11 cellular contexts compared by ENCODE assay signal in the genomic region with DNA sequence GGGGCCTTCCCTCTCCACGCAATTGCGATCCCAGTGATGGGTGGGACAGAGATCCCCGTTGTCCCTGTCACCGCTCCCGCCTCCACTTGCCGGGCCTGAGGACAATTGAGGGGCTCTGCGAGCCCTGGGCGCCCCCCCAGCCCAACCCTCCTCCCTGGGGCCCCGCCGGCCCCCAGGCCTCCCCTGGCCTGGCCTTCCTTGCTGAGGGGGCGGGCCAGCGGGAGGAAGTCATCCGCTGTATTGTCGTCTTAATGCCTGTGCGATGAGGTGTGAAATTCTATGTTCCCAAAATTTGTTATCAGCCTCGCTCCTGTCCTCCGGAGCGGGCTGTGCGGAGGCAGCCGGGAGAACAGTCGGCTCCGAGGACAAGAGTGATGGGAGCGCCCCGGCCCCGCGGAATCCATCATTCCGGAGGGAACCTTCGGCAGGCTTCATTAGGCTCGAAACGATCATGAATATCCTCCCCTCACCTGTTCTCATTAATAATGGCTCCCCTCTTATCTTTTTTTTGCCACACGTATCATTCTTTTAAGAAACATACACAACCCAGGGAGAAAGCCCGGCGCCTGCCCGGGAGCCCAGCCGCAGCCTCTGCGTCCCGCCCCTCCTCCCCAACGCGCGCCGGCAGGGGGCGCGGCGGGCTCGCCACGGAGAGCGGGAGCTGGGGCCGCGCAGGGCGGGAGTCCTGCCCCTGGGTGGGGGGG. TPM values are rescaled to one million over a fixed set of nuclear protein-coding genes. Genes with fewer than 3 reads are reported as not detected.
DNase-seq lines count a peak whose midpoint lies in the region; ATAC-seq and TF ChIP-seq lines count a peak whose summit lies in the region.
"Had no signal": no experiment of that assay in that cellular context is flagged by ENCODE, and none has a peak within 500 bp of the region (broad histone marks: within the 10 kb centered on the region; RNA-seq: fewer than 3 reads in every experiment).

No MANE protein-coding gene starts in this region.

- H3K36me3 Mint-ChIP-seq in mesothelial cell of epicardium, result no peaks in the 10 kb centered on the region

- no peak for ATAC-seq in GM21381 (IDR thresholded peaks at IDR 0.05; ENCODE audit: unreplicated experiment)
- ATAC-seq: stimulated activated naive CD8-positive, alpha-beta T cell treated with anti-CD3 and anti-CD28 coated beads, Interleukin-15, amount 100 ng/mL, for 72 hours had no signal

- POLR2A ChIA-PET in HEK293T (lab: Yijun Ruan, JAX), result no interaction called here

- H3K27me3 ChIP-seq in dorsolateral prefrontal cortex, result peaks cover 0 to 32% (median 0%) of the 10 kb centered on the region in 45 donors

- no peaks in the 10 kb centered on the region for H3K9me3 Mint-ChIP-seq in mesothelial cell of epicardium
- H3K9me3 Mint-ChIP-seq: stimulated activated naive CD8-positive, alpha-beta T cell treated with anti-CD3 and anti-CD28 coated beads, Interleukin-15, amount 100 ng/mL, for 72 hours had no signal

- no peak overlapping the region for H3K27ac ChIP-seq in dorsolateral prefrontal cortex

- DNase-seq in ACHN, result peak; percentile 5
- no peak for DNase-seq in HFF-Myc (ENCODE audit: extremely low read depth, low read depth)
- peak in 3 of 10 donors; percentile 21 to 63 (median 44) for DNase-seq in dorsolateral prefrontal cortex
- peak; percentile 42 to 70 for DNase-seq in mesothelial cell of epicardium (ENCODE audit: low spot score in 2 of 2, unreplicated experiment in 2 of 2)
- DNase-seq in NCI-H2171 (lab: John Stamatoyannopoulos, UW), result no peak
- no peak for DNase-seq in HEK293T (ENCODE audit: extremely low spot score)
- DNase-seq in GM19240 (ENCODE audit: insufficient read length, low spot score), result no peak
- DNase-seq: activated CD4-positive, alpha-beta T cell treated with anti-CD3 and anti-CD28 coated beads, Interleukin-2, amount 50 U/mL, for 1 hour had no signal

- no peak overlapping the region for H3K4me3 ChIP-seq in HFF-Myc (replicated peaks; ENCODE audit: low read depth, low read length)
- peak overlapping the region in 57 of 59 donors; percentile 3 to 60 (median 35) for H3K4me3 ChIP-seq in dorsolateral prefrontal cortex

- H3K27me3 Mint-ChIP-seq in mesothelial cell of epicardium (ENCODE audit: low read depth), result peaks cover 6% of the 10 kb centered on the region

- peak overlapping the region; percentile 94 for H3K27ac Mint-ChIP-seq in mesothelial cell of epicardium
- H3K27ac Mint-ChIP-seq: stimulated activated naive CD8-positive, alpha-beta T cell treated with anti-CD3 and anti-CD28 coated beads, Interleukin-15, amount 100 ng/mL, for 72 hours had no signal

- H3K4me1 Mint-ChIP-seq in mesothelial cell of epicardium, result peaks cover 32% of the 10 kb centered on the region

- H3K4me3 Mint-ChIP-seq in mesothelial cell of epicardium, result peak overlapping the region; percentile 61
- H3K4me3 Mint-ChIP-seq: stimulated activated naive CD8-positive, alpha-beta T cell treated with anti-CD3 and anti-CD28 coated beads, Interleukin-15, amount 100 ng/mL, for 72 hours had no signal

- intact Hi-C loops in dorsolateral prefrontal cortex (cut with DNase I), result no loop called here

- CTCF ChIA-PET in HEK293T (lab: Yijun Ruan, JAX), result no interaction called here

- TF ChIP-seq CTCF in HFF-Myc (IDR thresholded peaks at IDR 0.05; ENCODE audit: low read depth, low read length, missing control alignments), result peak; percentile 71
- peak in 50 of 56 donors; percentile 14 to 82 (median 51) for TF ChIP-seq CTCF in dorsolateral prefrontal cortex (IDR thresholded peaks at IDR 0.05 in 54 of 56, conservative IDR thresholded peaks at IDR 0.05 in 2 of 56; ENCODE audit: low read depth in 1 of 56, partially characterized antibody in 56 of 56)
- no peak for TF ChIP-seq CTCF in mesothelial cell of epicardium (IDR thresholded peaks at IDR 0.05; ENCODE audit: unreplicated experiment)

- in situ Hi-C loops in ACHN (cut with HindIII; ENCODE audit: low pct_ligation_motif_present, low pct_unique_long_range_greater_than_20kb, low sequenced_read_pairs), result no loop called here

TF ChIP-seq in HEK293T, 16 proteins besides CTCF, POLR2A, EP300 and RAD21:
- no peak for TF ChIP-seq CTBP1 (IDR thresholded peaks at IDR 0.05; ENCODE audit: borderline replicate concordance)
- no peak for TF ChIP-seq BHLHE40 (IDR thresholded peaks at IDR 0.05; ENCODE audit: borderline replicate concordance)
- TF ChIP-seq TARDBP (IDR thresholded peaks at IDR 0.05), result no peak
- TF ChIP-seq SUZ12 (IDR thresholded peaks at IDR 0.05), result no peak
- TF ChIP-seq LEF1 (IDR thresholded peaks at IDR 0.05; ENCODE audit: borderline replicate concordance), result no peak
- TF ChIP-seq, protein P1, sequence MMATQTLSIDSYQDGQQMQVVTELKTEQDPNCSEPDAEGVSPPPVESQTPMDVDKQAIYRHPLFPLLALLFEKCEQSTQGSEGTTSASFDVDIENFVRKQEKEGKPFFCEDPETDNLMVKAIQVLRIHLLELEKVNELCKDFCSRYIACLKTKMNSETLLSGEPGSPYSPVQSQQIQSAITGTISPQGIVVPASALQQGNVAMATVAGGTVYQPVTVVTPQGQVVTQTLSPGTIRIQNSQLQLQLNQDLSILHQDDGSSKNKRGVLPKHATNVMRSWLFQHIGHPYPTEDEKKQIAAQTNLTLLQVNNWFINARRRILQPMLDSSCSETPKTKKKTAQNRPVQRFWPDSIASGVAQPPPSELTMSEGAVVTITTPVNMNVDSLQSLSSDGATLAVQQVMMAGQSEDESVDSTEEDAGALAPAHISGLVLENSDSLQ (IDR thresholded peaks at IDR 0.05), result no peak
- no peak for TF ChIP-seq SP1 (IDR thresholded peaks at IDR 0.05)
- TF ChIP-seq FOXA1 (IDR thresholded peaks at IDR 0.05), result no peak
- TF ChIP-seq FOXM1 (IDR thresholded peaks at IDR 0.05; ENCODE audit: borderline replicate concordance), result no peak
- TF ChIP-seq L3MBTL2 (conservative IDR thresholded peaks at IDR 0.05), result no peak
TF ChIP-seq in HEK293T: peak in this region for 0.

RNA-seq across cellular contexts. Expression of a gene that starts 17.3 kb away (rescaled TPM):
- total RNA-seq in dorsolateral prefrontal cortex (1 to 10 TPM in 1 of 120 experiments, under 1 TPM in 17, not detected in 102; 0.08 to 1.3 (median 0.32) TPM), mesothelial cell of epicardium (958 to 1,165 TPM (median 1,080 TPM) in 3 replicates)
- total RNA-seq: HT1080 had no signal

Comparison
In these comparisons a context has a peak if more than half of its experiments do, and no peak if none do; other contexts are left out.
1. DNase-seq: peak in ACHN (single experiment) and mesothelial cell of epicardium (2 of 2); none in HFF-Myc (single experiment), NCI-H2171 (single experiment), HEK293T (single experiment) and GM19240 (single experiment).
2. RNA of a gene that starts 17.3 kb away (total RNA-seq): 958 to 1,165 TPM in mesothelial cell of epicardium; 0.08 to 1.3 TPM in dorsolateral prefrontal cortex; every median in the first group is over 100 times any median in the second.